Comparison of ENCODE assay signal across 16 cellular contexts in the genomic region with DNA sequence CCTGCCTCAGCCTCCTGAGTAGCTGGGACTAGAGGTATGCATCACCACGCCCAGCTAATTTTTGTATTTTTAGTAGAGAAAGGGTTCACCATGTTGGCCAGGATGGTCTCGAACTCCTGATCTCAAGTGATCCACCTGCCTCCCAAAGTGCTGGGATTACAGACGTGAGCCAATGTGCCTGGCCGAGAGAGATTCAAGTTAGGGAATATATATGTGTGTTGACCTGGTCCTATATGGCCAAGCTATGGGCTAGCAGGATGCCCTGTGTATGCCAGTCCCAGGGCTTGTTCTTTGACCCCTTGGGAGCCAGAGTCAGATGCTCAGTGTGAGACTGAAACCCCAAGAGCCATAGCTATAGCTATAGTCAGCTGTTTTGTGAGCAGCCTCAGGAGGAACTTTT. TPM values are rescaled to one million over a fixed set of nuclear protein-coding genes. Genes with fewer than 3 reads are reported as not detected.
A peak's percentile ranks its signal among the peaks of the same experiment; 100 is the strongest.
DNase-seq lines count a peak whose midpoint lies in the region; ATAC-seq and TF ChIP-seq lines count a peak whose summit lies in the region.
"Had no signal": no experiment of that assay in that cellular context is flagged by ENCODE, and none has a peak within 500 bp of the region (broad histone marks: within the 10 kb centered on the region; RNA-seq: fewer than 3 reads in every experiment).

No MANE protein-coding gene starts in this region.

- intact Hi-C loops in activated B cell treated with CpG ODN at 0.5 μM for 24 hours (cut with micrococcal nuclease) (loop anchor here (5.0 to 10.0 kb wide), 2 partner anchors 176 to 1271 kb away; partner anchors contain the start of genes HYAL3, IFRD2, NAA80 and PRKAR2A), sciatic nerve (cut with DNase I) (no loop called here)

- H3K4me3 ChIP-seq in CD8-positive, alpha-beta memory T cell (ENCODE audit: low read length) = no peak overlapping the region
- H3K4me3 ChIP-seq in Peyer's patch (no peak overlapping the region), suprapubic skin (no peak overlapping the region)

- H3K27me3 Mint-ChIP-seq in CD8-positive, alpha-beta memory T cell = peaks cover 0 to 2% of the 10 kb centered on the region in 2 donors
- H3K27me3 Mint-ChIP-seq in activated B cell treated with CpG ODN at 0.5 μM for 24 hours (no peaks in the 10 kb centered on the region), glutamatergic neuron (ENCODE audit: unreplicated experiment) (peaks cover 14% of the 10 kb centered on the region)

- DNase-seq in CD8-positive, alpha-beta memory T cell = no peak
- DNase-seq in activated B cell treated with CpG ODN at 0.5 μM for 24 hours (no peak), glutamatergic neuron (no peak), Peyer's patch (no peak), sciatic nerve (ENCODE audit: low spot score) (no peak), suprapubic skin (ENCODE audit: low spot score in 2 of 2) (no peak)
- DNase-seq: activated gamma-delta T cell; heart right ventricle; KBM-7; NCI-H187 treated with DMSO at 0.1 percent for 48 hours; NCI-H69; stimulated activated CD4-positive, alpha-beta T cell treated with anti-CD3 and anti-CD28 coated beads, Interleukin-1b, Interleukin-23, amount 100 ng/mL, for 48 hours had no signal

- CTCF ChIA-PET in CD8-positive, alpha-beta memory T cell (lab: Charles Lee) = interaction anchor here (1.1 to 7.7 kb wide), 5 partner anchors 14 to 70 kb away, joined by 3 to 121 read pairs (median 7); partner anchors contain the start of genes P4HTM, QRICH1 and WDR6
- CTCF ChIA-PET in activated B cell treated with CpG ODN at 0.5 μM for 24 hours (lab: Charles Lee) = interaction anchor here (0.8 to 1.1 kb wide), 2 partner anchors 17 to 36 kb away, joined by 3 to 5 read pairs; partner anchors contain the start of gene WDR6

- ATAC-seq in activated B cell treated with CpG ODN at 0.5 μM for 24 hours (ENCODE audit: low read depth) (no peak), GM18505 (IDR thresholded peaks at IDR 0.05; ENCODE audit: unreplicated experiment) (no peak), sciatic nerve (no peak)
- ATAC-seq: heart right ventricle, Right ventricle myocardium inferior had no signal

- WGBS in suprapubic skin = 91% methylated on average over 4 of the region's 4 CpGs

- peaks cover 0 to 55% (median 10%) of the 10 kb centered on the region in 3 donors for H3K36me3 Mint-ChIP-seq in CD8-positive, alpha-beta memory T cell
- H3K36me3 Mint-ChIP-seq in activated B cell treated with CpG ODN at 0.5 μM for 24 hours (ENCODE audit: low read depth) = peaks cover 58% of the 10 kb centered on the region
- no peaks in the 10 kb centered on the region for H3K36me3 Mint-ChIP-seq in glutamatergic neuron (ENCODE audit: unreplicated experiment)

- TF ChIP-seq POLR2A in GM18505 (IDR thresholded peaks at IDR 0.05; ENCODE audit: borderline replicate concordance, extremely low read depth, insufficient read depth, insufficient read length) = no peak
- no peak for TF ChIP-seq POLR2A in Peyer's patch (IDR thresholded peaks at IDR 0.05)
- TF ChIP-seq POLR2A in suprapubic skin (IDR thresholded peaks at IDR 0.05) = no peak

- H3K4me3 Mint-ChIP-seq in CD8-positive, alpha-beta memory T cell = peak overlapping the region; percentile 27 to 97 (median 89)
- H3K4me3 Mint-ChIP-seq in activated B cell treated with CpG ODN at 0.5 μM for 24 hours (peak overlapping the region; percentile 35), glutamatergic neuron (ENCODE audit: unreplicated experiment) (peak overlapping the region; percentile 30)

- H3K27ac Mint-ChIP-seq in CD8-positive, alpha-beta memory T cell = peak overlapping the region in 7 of 8 donors; percentile 29 to 98 (median 71)
- peak overlapping the region; percentile 50 for H3K27ac Mint-ChIP-seq in activated B cell treated with CpG ODN at 0.5 μM for 24 hours
- H3K27ac Mint-ChIP-seq in glutamatergic neuron (ENCODE audit: unreplicated experiment) = no peak overlapping the region

- H3K27ac ChIP-seq in 22Rv1 (peak overlapping the region; percentile 98), Peyer's patch (no peak overlapping the region), suprapubic skin (no peak overlapping the region)
- H3K27ac ChIP-seq in CD8-positive, alpha-beta memory T cell (ENCODE audit: low read depth, low read length) = no peak overlapping the region
- H3K27ac ChIP-seq: heart right ventricle, vagina had no signal

- no peaks in the 10 kb centered on the region for H3K9me3 ChIP-seq in CD8-positive, alpha-beta memory T cell (ENCODE audit: low read length)
- H3K9me3 ChIP-seq in Peyer's patch (no peaks in the 10 kb centered on the region), suprapubic skin (no peaks in the 10 kb centered on the region)
- H3K9me3 ChIP-seq: heart right ventricle, vagina had no signal

- peaks cover 27% of the 10 kb centered on the region for H3K36me3 ChIP-seq in CD8-positive, alpha-beta memory T cell (ENCODE audit: insufficient read depth, low read length)
- H3K36me3 ChIP-seq in Peyer's patch (peaks cover 0 to 36% (median 0%) of the 10 kb centered on the region in 3 donors), suprapubic skin (peaks cover 41% of the 10 kb centered on the region)

- no peaks in the 10 kb centered on the region for H3K27me3 ChIP-seq in CD8-positive, alpha-beta memory T cell (ENCODE audit: insufficient read depth, low read length, poor library complexity, severe bottlenecking)
- H3K27me3 ChIP-seq in Peyer's patch = no peaks in the 10 kb centered on the region
- H3K27me3 ChIP-seq in suprapubic skin = no peaks in the 10 kb centered on the region
- H3K27me3 ChIP-seq: heart right ventricle, vagina had no signal

- POLR2A ChIA-PET in CD8-positive, alpha-beta memory T cell (lab: Charles Lee) = interaction anchor here (0.6 to 4.6 kb wide), 3 partner anchors 15 to 70 kb away, joined by 3 to 45 read pairs (median 35); partner anchors contain the start of genes P4HTM and QRICH1
- POLR2A ChIA-PET in activated B cell treated with CpG ODN at 0.5 μM for 24 hours (lab: Charles Lee) = interaction anchor here (0.6 to 14.9 kb wide), 4 partner anchors 16 to 70 kb away, joined by 3 to 372 read pairs (median 11); partner anchors contain the start of genes QRICH1 and WDR6

- TF ChIP-seq CTCF in 22Rv1 (IDR thresholded peaks at IDR 0.05) = no peak
- TF ChIP-seq CTCF in activated B cell treated with CpG ODN at 0.5 μM for 24 hours (IDR thresholded peaks at IDR 0.05) = no peak
- no peak for TF ChIP-seq CTCF in glutamatergic neuron (IDR thresholded peaks at IDR 0.05; ENCODE audit: partially characterized antibody, unreplicated experiment)
- TF ChIP-seq CTCF in Peyer's patch (IDR thresholded peaks at IDR 0.05) = no peak
- no peak for TF ChIP-seq CTCF in suprapubic skin (IDR thresholded peaks at IDR 0.05)

- no peaks in the 10 kb centered on the region for H3K9me3 Mint-ChIP-seq in CD8-positive, alpha-beta memory T cell
- H3K9me3 Mint-ChIP-seq in activated B cell treated with CpG ODN at 0.5 μM for 24 hours (no peaks in the 10 kb centered on the region), glutamatergic neuron (ENCODE audit: unreplicated experiment) (peaks cover 14% of the 10 kb centered on the region)

- H3K4me1 Mint-ChIP-seq in CD8-positive, alpha-beta memory T cell = peaks cover 38 to 76% (median 42%) of the 10 kb centered on the region in 3 donors
- H3K4me1 Mint-ChIP-seq in activated B cell treated with CpG ODN at 0.5 μM for 24 hours (peaks cover 71% of the 10 kb centered on the region), glutamatergic neuron (ENCODE audit: low read depth, unreplicated experiment) (peaks cover 16% of the 10 kb centered on the region)

- H3K4me1 ChIP-seq in CD8-positive, alpha-beta memory T cell (ENCODE audit: insufficient read depth, low read length) = peaks cover 38% of the 10 kb centered on the region
- peaks cover 0 to 42% (median 25%) of the 10 kb centered on the region in 4 donors for H3K4me1 ChIP-seq in Peyer's patch
- H3K4me1 ChIP-seq in suprapubic skin = peaks cover 57% of the 10 kb centered on the region

- no peak for TF ChIP-seq EP300 in suprapubic skin (IDR thresholded peaks at IDR 0.05)

RNA-seq across cellular contexts. Expression of gene NDUFAF3, which starts 1.9 kb away (rescaled TPM):
- total RNA-seq in CD8-positive, alpha-beta memory T cell = 10 to 100 TPM; 86.3 to 88.8 TPM
- 217 TPM for polyA plus RNA-seq in CD8-positive, alpha-beta memory T cell
- total RNA-seq in activated B cell treated with CpG ODN at 0.5 μM for 24 hours (86.3 and 86.5 TPM in 2 replicates), glutamatergic neuron (ENCODE audit: unreplicated experiment) (50.6 TPM), Peyer's patch (100 to 1,000 TPM in 2 of 4 donors, 10 to 100 TPM in 2; 64.7 to 164 (median 106) TPM), sciatic nerve (75.1 TPM), suprapubic skin (100 to 1,000 TPM in 1 of 4 donors, 10 to 100 TPM in 3; 45.0 to 104 (median 63.1) TPM)

RNA-seq across cellular contexts. Expression of gene DALRD3, which starts 5.4 kb away (rescaled TPM):
- 10 to 100 TPM; 27.9 to 31.7 TPM for total RNA-seq in CD8-positive, alpha-beta memory T cell
- polyA plus RNA-seq in CD8-positive, alpha-beta memory T cell = 24.4 TPM
- total RNA-seq in activated B cell treated with CpG ODN at 0.5 μM for 24 hours (36.7 and 38.3 TPM in 2 replicates), glutamatergic neuron (ENCODE audit: unreplicated experiment) (26.3 TPM), Peyer's patch (10 to 100 TPM; 31.4 to 49.5 (median 33.1) TPM), sciatic nerve (18.7 TPM), suprapubic skin (10 to 100 TPM; 44.3 to 55.4 (median 50.7) TPM)

RNA-seq across cellular contexts. Expression of gene IMPDH2, which starts 5.4 kb away (rescaled TPM):
- 100 to 1,000 TPM; 448 to 457 TPM for total RNA-seq in CD8-positive, alpha-beta memory T cell
- polyA plus RNA-seq in CD8-positive, alpha-beta memory T cell = 76.1 TPM
- total RNA-seq in activated B cell treated with CpG ODN at 0.5 μM for 24 hours (387 and 414 TPM in 2 replicates), glutamatergic neuron (ENCODE audit: unreplicated experiment) (100 TPM), Peyer's patch (100 to 1,000 TPM in 1 of 4 donors, 10 to 100 TPM in 3; 58.8 to 149 (median 68.5) TPM), sciatic nerve (121 TPM), suprapubic skin (100 to 1,000 TPM; 184 to 355 (median 229) TPM)

RNA-seq across cellular contexts. Expression of gene WDR6, which starts 16.6 kb away (rescaled TPM):
- total RNA-seq in CD8-positive, alpha-beta memory T cell = 100 to 1,000 TPM; 158 to 167 TPM
- polyA plus RNA-seq in CD8-positive, alpha-beta memory T cell = 82.9 TPM
- 205 and 250 TPM in 2 replicates for total RNA-seq in activated B cell treated with CpG ODN at 0.5 μM for 24 hours
- 236 TPM for total RNA-seq in glutamatergic neuron (ENCODE audit: unreplicated experiment)
- 100 to 1,000 TPM in 3 of 4 donors, 10 to 100 TPM in 1; 96.7 to 233 (median 179) TPM for total RNA-seq in Peyer's patch
- 149 TPM for total RNA-seq in sciatic nerve
- 100 to 1,000 TPM in 1 of 4 donors, 10 to 100 TPM in 3; 49.1 to 105 (median 55.5) TPM for total RNA-seq in suprapubic skin

RNA-seq across cellular contexts. Expression of gene P4HTM, which starts 33.7 kb away (rescaled TPM):
- total RNA-seq in CD8-positive, alpha-beta memory T cell = 10 to 100 TPM; 28.6 to 33.0 TPM
- polyA plus RNA-seq in CD8-positive, alpha-beta memory T cell = 35.0 TPM
- total RNA-seq in activated B cell treated with CpG ODN at 0.5 μM for 24 hours (26.0 and 34.4 TPM in 2 replicates), glutamatergic neuron (ENCODE audit: unreplicated experiment) (18.4 TPM), Peyer's patch (10 to 100 TPM; 47.0 to 95.9 (median 78.0) TPM), sciatic nerve (40.1 TPM), suprapubic skin (10 to 100 TPM; 18.5 to 57.2 (median 27.9) TPM)

Comparison
In these comparisons a context has a peak if more than half of its experiments do, and no peak if none do; other contexts are left out.
1. H3K4me3 Mint-ChIP-seq: peak in every context shown above with its lines; median percentile 89 in CD8-positive, alpha-beta memory T cell; 35 in activated B cell treated with CpG ODN at 0.5 μM for 24 hours; 30 in glutamatergic neuron.